In the genomic region with DNA sequence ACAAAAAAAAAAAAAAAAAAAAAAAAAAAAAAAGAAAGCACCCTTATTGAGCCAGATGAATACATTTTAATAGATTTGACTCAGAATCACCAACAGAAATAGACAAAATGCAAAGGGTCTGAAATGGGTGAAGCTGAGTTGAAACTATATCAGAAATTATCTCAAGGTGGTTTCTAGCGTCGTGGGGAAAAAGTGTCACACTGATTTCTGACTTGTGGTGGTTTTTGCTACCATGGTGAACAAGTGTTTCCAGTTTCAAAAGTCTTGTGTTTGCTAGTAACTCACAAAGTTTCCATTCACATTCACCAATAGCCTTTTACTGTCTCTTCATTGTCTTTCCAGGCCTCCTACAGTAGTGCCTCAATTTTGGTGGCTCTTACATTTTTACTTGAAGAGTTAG, we compare ENCODE assay signal across 12 cellular contexts.
DNase-seq lines count a peak whose midpoint lies in the region; ATAC-seq and TF ChIP-seq lines count a peak whose summit lies in the region.
"Had no signal": no experiment of that assay in that cellular context is flagged by ENCODE, and none has a peak within 500 bp of the region (broad histone marks: within the 10 kb centered on the region; RNA-seq: fewer than 3 reads in every experiment).

No MANE protein-coding gene starts in this region.

- H3K4me2 ChIP-seq in OCI-LY3 (ENCODE audit: low read length): peak overlapping the region; percentile 58
- H3K4me2 ChIP-seq: GM23338 had no signal

- peaks cover 26% of the 10 kb centered on the region for H3K36me3 ChIP-seq in OCI-LY3 (replicated peaks; ENCODE audit: low read depth, low read length)

- no peaks in the 10 kb centered on the region for H4K20me1 ChIP-seq in OCI-LY3 (ENCODE audit: insufficient read depth, low read length)

- H3K9ac ChIP-seq in OCI-LY3 (ENCODE audit: low read length): peak overlapping the region; percentile 49; the same call in 1 of the 2 replicates

- H3K4me1 ChIP-seq in OCI-LY3 (ENCODE audit: low read length): peaks cover 68% of the 10 kb centered on the region

- TF ChIP-seq POLR2A in erythroblast (IDR thresholded peaks at IDR 0.05; ENCODE audit: low read length): no peak

- H3K9me3 ChIP-seq in OCI-LY3 (ENCODE audit: insufficient read depth, low read length): peaks cover 6% of the 10 kb centered on the region; the same call in 1 of the 2 replicates

- no peaks in the 10 kb centered on the region for H3K27me3 ChIP-seq in OCI-LY3 (ENCODE audit: low read depth, low read length)

- H3K27ac ChIP-seq in OCI-LY3 (ENCODE audit: low read length): peak overlapping the region; percentile 91

- peaks cover 45% of the 10 kb centered on the region for H3K79me2 ChIP-seq in OCI-LY3 (ENCODE audit: low read length)

- no peak overlapping the region for H2AFZ ChIP-seq in OCI-LY3 (ENCODE audit: low read depth, low read length)
- H2AFZ ChIP-seq: GM23338 had no signal

- H3K4me3 ChIP-seq in OCI-LY3 (ENCODE audit: low read length): peak overlapping the region; percentile 36; the same call in 1 of the 2 replicates
- H3K4me3 ChIP-seq: GM23338 had no signal

- TF ChIP-seq CTCF in OCI-LY3 (IDR thresholded peaks at IDR 0.05; ENCODE audit: low read depth, low read length): no peak

- ATAC-seq in GM18858 (IDR thresholded peaks at IDR 0.05; ENCODE audit: unreplicated experiment) (peak; percentile 86), GM21360 (IDR thresholded peaks at IDR 0.05; ENCODE audit: unreplicated experiment) (peak; percentile 94), HG03039 (IDR thresholded peaks at IDR 0.05; ENCODE audit: unreplicated experiment) (peak; percentile 86)
- ATAC-seq: GM23338; naive thymus-derived CD4-positive, alpha-beta T cell; Panc1 had no signal

- no peak for DNase-seq in activated CD8-positive, alpha-beta memory T cell treated with anti-CD3 and anti-CD28 coated beads, Interleukin-2, amount 50 U/mL, for 48 hours
- DNase-seq in activated gamma-delta T cell treated with Interleukin-2 at 50 U/mL for 16 hours: no peak
- DNase-seq in erythroblast (lab: John Stamatoyannopoulos, UW): no peak
- no peak for DNase-seq in GF-D8 (lab: John Stamatoyannopoulos, UW)
- DNase-seq: activated CD4-positive, CD25-positive, alpha-beta regulatory T cell; naive thymus-derived CD4-positive, alpha-beta T cell had no signal
